ENCODE assay signal across 11 cellular contexts in the genomic region with DNA sequence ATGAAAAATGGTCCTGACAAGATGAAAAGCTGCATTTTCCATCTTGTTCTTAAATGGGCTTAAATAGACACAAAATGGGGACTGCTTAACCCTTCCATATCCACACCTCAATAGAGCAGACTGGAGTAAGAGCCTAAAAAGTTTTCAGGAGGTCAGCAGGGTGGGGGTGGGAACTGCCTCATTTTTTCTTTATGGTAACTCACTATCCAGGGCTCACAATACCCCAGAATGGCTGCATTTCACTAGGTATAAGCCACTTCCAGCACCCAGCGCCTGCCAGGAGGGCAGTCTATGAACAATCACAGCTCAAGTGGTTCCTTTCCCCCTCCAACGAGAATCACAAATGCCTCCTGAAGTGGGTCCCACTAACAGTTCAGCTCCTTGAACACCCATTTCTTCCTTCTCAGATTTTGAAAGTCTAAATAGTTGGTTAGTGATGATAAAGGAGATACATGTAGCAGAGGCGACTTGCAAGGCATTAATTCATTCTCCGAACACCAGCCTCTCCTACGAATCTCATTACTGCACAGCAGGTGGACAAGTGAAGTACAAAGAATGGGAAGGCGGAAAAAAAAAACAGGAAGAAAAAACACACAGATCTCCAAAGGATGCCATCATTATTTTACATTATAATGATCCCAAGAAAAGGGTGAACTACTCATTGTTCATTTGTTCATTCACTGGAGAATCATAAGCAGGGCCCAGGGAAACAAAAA.
"Had no signal": no experiment of that assay in that cellular context is flagged by ENCODE, and none has a peak within 500 bp of the region (broad histone marks: within the 10 kb centered on the region; RNA-seq: fewer than 3 reads in every experiment).

No MANE protein-coding gene starts in this region.

- H3K27ac ChIP-seq: adrenal gland, colonic mucosa, esophagus muscularis mucosa, neutrophil, tibial artery had no signal

- DNase-seq: activated CD4-positive, alpha-beta memory T cell treated with anti-CD3 and anti-CD28 coated beads, Interleukin-2, amount 10 ng/mL, durations not matched to agents 7 days and 5 days; activated CD4-positive, alpha-beta T cell treated with anti-CD3 and anti-CD28 coated beads for 4 hours; activated effector memory CD4-positive, alpha-beta T cell treated with anti-CD3 and anti-CD28 coated beads, Interleukin-2, amount 50 U/mL, for 16 hours; activated T-cell treated with anti-CD3 and anti-CD28 coated beads, Interleukin-2, amount 50 U/mL, for 4 hours; adrenal gland; colonic mucosa; immature natural killer cell; tibial artery had no signal

- ATAC-seq: activated T-cell treated with anti-CD3 and anti-CD28 coated beads, Interleukin-2, amount 50 U/mL, for 4 hours; stimulated activated effector memory CD8-positive, alpha-beta T cell treated with anti-CD3 and anti-CD28 coated beads, Interleukin-12 subunit alpha, Interleukin-12 subunit beta, amount 100 ng/mL, for 72 hours had no signal

- H3K9me3 ChIP-seq: adrenal gland, colonic mucosa, esophagus muscularis mucosa, neutrophil, tibial artery had no signal

- H3K4me1 ChIP-seq: adrenal gland, colonic mucosa, esophagus muscularis mucosa had no signal

- H3K36me3 ChIP-seq: adrenal gland, colonic mucosa, esophagus muscularis mucosa, neutrophil, tibial artery had no signal

- H3K4me3 ChIP-seq: adrenal gland, colonic mucosa, esophagus muscularis mucosa, tibial artery had no signal

- H3K27me3 ChIP-seq: adrenal gland, colonic mucosa, esophagus muscularis mucosa, neutrophil, tibial artery had no signal
